In genomic region chr3:152466784-152467183, GRCh38 we compare ENCODE assay signal across 8 cellular contexts.
A peak's percentile ranks its signal among the peaks of the same experiment; 100 is the strongest.
DNase-seq lines count a peak whose midpoint lies in the region; ATAC-seq lines count a peak whose summit lies in the region.

No MANE protein-coding gene starts in this region.

- intact Hi-C loops in Right ventricle myocardium superior (cut with DNase I), result no loop called here

- H3K4me3 Mint-ChIP-seq in T-helper 1 cell treated with Interleukin-12 subunit alpha and Interleukin-12 subunit beta and Interleukin-4 antibody, amounts not matched to agents 30 μg/mL and 1 μg/mL, for 36 hours, result no peak overlapping the region
- H3K4me3 Mint-ChIP-seq in stimulated activated naive B cell treated with anti-CD40 and anti-IgM and Interleukin-4, amounts not matched to agents 10 μg/mL and 1 μg/mL and 100 μg/mL, for 72 hours, result peak overlapping the region in 1 of 2 donors; percentile 14

- H3K9me3 Mint-ChIP-seq in T-helper 1 cell treated with Interleukin-12 subunit alpha and Interleukin-12 subunit beta and Interleukin-4 antibody, amounts not matched to agents 30 μg/mL and 1 μg/mL, for 36 hours, result no peaks in the 10 kb centered on the region
- H3K9me3 Mint-ChIP-seq in stimulated activated naive B cell treated with anti-CD40 and anti-IgM and Interleukin-4, amounts not matched to agents 10 μg/mL and 1 μg/mL and 100 μg/mL, for 72 hours, result no peaks in the 10 kb centered on the region

- H3K27ac Mint-ChIP-seq in T-helper 1 cell treated with Interleukin-12 subunit alpha and Interleukin-12 subunit beta and Interleukin-4 antibody, amounts not matched to agents 30 μg/mL and 1 μg/mL, for 36 hours, result peak overlapping the region; percentile 75
- H3K27ac Mint-ChIP-seq in stimulated activated naive B cell treated with anti-CD40 and anti-IgM and Interleukin-4, amounts not matched to agents 10 μg/mL and 1 μg/mL and 100 μg/mL, for 72 hours, result peak overlapping the region; percentile 80

- DNase-seq in NCI-H748 (lab: John Stamatoyannopoulos, UW; ENCODE audit: unreplicated experiment) (peak; percentile 6), NCI-H748 treated with DMSO at 0.1 percent for 48 hours (lab: John Stamatoyannopoulos, UW) (no peak), Right ventricle myocardium superior (no peak), activated gamma-delta T cell (lab: John Stamatoyannopoulos, UW) (no peak)
- no peak for DNase-seq in stimulated activated naive B cell treated with anti-CD40 and anti-IgM and Interleukin-4, amounts not matched to agents 10 μg/mL and 1 μg/mL and 100 μg/mL, for 72 hours
- no peak for DNase-seq in activated CD8-positive, alpha-beta memory T cell treated with anti-CD3 and anti-CD28 coated beads, Interleukin-2, amount 50 U/mL, for 48 hours

- peaks cover 21% of the 10 kb centered on the region for H3K36me3 Mint-ChIP-seq in T-helper 1 cell treated with Interleukin-12 subunit alpha and Interleukin-12 subunit beta and Interleukin-4 antibody, amounts not matched to agents 30 μg/mL and 1 μg/mL, for 36 hours (ENCODE audit: low read depth)
- H3K36me3 Mint-ChIP-seq in stimulated activated naive B cell treated with anti-CD40 and anti-IgM and Interleukin-4, amounts not matched to agents 10 μg/mL and 1 μg/mL and 100 μg/mL, for 72 hours, result peaks cover 17 to 30% of the 10 kb centered on the region in 2 donors

- ATAC-seq in HG03280 (IDR thresholded peaks at IDR 0.05; ENCODE audit: unreplicated experiment), result peak; percentile 57
- ATAC-seq in Right ventricle myocardium superior (ENCODE audit: poor library complexity), result peak; percentile 57
- peak; percentile 70 to 73 for ATAC-seq in stimulated activated naive B cell treated with anti-CD40 and anti-IgM and Interleukin-4, amounts not matched to agents 10 μg/mL and 1 μg/mL and 100 μg/mL, for 72 hours (replicated peaks)

- peaks cover 7% of the 10 kb centered on the region for H3K4me1 Mint-ChIP-seq in T-helper 1 cell treated with Interleukin-12 subunit alpha and Interleukin-12 subunit beta and Interleukin-4 antibody, amounts not matched to agents 30 μg/mL and 1 μg/mL, for 36 hours (ENCODE audit: low read depth)
- peaks cover 6 to 35% of the 10 kb centered on the region in 2 donors for H3K4me1 Mint-ChIP-seq in stimulated activated naive B cell treated with anti-CD40 and anti-IgM and Interleukin-4, amounts not matched to agents 10 μg/mL and 1 μg/mL and 100 μg/mL, for 72 hours

- H3K27me3 Mint-ChIP-seq in T-helper 1 cell treated with Interleukin-12 subunit alpha and Interleukin-12 subunit beta and Interleukin-4 antibody, amounts not matched to agents 30 μg/mL and 1 μg/mL, for 36 hours (ENCODE audit: low read depth), result no peaks in the 10 kb centered on the region
- no peaks in the 10 kb centered on the region for H3K27me3 Mint-ChIP-seq in stimulated activated naive B cell treated with anti-CD40 and anti-IgM and Interleukin-4, amounts not matched to agents 10 μg/mL and 1 μg/mL and 100 μg/mL, for 72 hours
